25 cellular contexts compared by ENCODE assay signal in the genomic region with DNA sequence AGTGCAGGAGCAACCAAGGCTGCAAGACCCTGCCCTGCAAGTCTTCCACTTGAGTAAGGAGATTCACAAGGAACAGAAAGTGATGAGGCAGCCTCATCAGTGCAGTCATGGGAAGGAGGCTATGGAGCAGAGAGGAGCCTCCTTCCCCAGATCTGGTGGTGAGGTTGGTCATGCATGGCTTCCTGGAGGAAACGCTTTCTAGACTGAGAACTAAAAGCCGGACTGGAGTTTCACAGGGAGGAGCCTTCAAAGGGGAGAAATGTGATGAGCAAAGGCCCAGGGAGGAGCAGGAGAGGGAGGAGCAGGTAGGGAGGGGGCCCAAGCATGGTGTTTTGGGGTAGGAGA.
DNase-seq lines count a peak whose midpoint lies in the region; ATAC-seq and TF ChIP-seq lines count a peak whose summit lies in the region.
"Had no signal": no experiment of that assay in that cellular context is flagged by ENCODE, and none has a peak within 500 bp of the region (broad histone marks: within the 10 kb centered on the region; RNA-seq: fewer than 3 reads in every experiment).

No MANE protein-coding gene starts in this region.

- no peak overlapping the region for H3K4me3 Mint-ChIP-seq in WTC11
- H3K4me3 Mint-ChIP-seq: activated CD4-positive, alpha-beta T cell treated with anti-CD3 and anti-CD28 coated beads, Interleukin-2, amount 10 ng/mL, durations not matched to agents 24 days and 14 days; activated naive CD8-positive, alpha-beta T cell treated with anti-CD3 and anti-CD28 coated beads, Interleukin-2, amount 10 ng/mL, durations not matched to agents 7 days and 5 days; central memory CD8-positive, alpha-beta T cell; stimulated activated memory B cell treated with anti-CD40 and anti-IgM and Interleukin-4, amounts not matched to agents 10 μg/mL and 1 μg/mL and 100 μg/mL, for 72 hours; T-cell had no signal

- peak overlapping the region in 10 of 11 experiments; percentile 17 to 76 (median 62); a peak in 16 of 22 replicates for H3K27ac ChIP-seq in BLaER1 treated with 17β-estradiol and CSF1 and Interleukin-3, amounts not matched to agents 10 nM and 100 nM
- peak overlapping the region in 50 of 59 donors; percentile 2 to 94 (median 82) for H3K27ac ChIP-seq in dorsolateral prefrontal cortex
- H3K27ac ChIP-seq: SJSA1, upper lobe of left lung had no signal

- no peaks in the 10 kb centered on the region for H3K27me3 ChIP-seq in BLaER1 treated with 17β-estradiol and CSF1 and Interleukin-3, amounts not matched to agents 10 nM and 100 nM
- no peaks in the 10 kb centered on the region for H3K27me3 ChIP-seq in dorsolateral prefrontal cortex
- H3K27me3 ChIP-seq: BE2C, SJSA1, upper lobe of left lung had no signal

- H3K27me3 Mint-ChIP-seq in WTC11 (ENCODE audit: low read depth): no peaks in the 10 kb centered on the region
- H3K27me3 Mint-ChIP-seq: activated CD4-positive, alpha-beta T cell treated with anti-CD3 and anti-CD28 coated beads, Interleukin-2, amount 10 ng/mL, durations not matched to agents 24 days and 14 days; T-cell had no signal

- H3K4me2 ChIP-seq in BLaER1 treated with 17β-estradiol and CSF1 and Interleukin-3, amounts not matched to agents 10 nM and 100 nM: peak overlapping the region; percentile 65 to 97 (median 80)

- H3K4me1 Mint-ChIP-seq in WTC11: peaks cover 19% of the 10 kb centered on the region
- H3K4me1 Mint-ChIP-seq: activated CD4-positive, alpha-beta T cell treated with anti-CD3 and anti-CD28 coated beads, Interleukin-2, amount 10 ng/mL, durations not matched to agents 24 days and 14 days; activated naive CD8-positive, alpha-beta T cell treated with anti-CD3 and anti-CD28 coated beads, Interleukin-2, amount 10 ng/mL, durations not matched to agents 7 days and 5 days; central memory CD8-positive, alpha-beta T cell; T-cell had no signal

- H4K20me1 ChIP-seq in BLaER1 treated with 17β-estradiol and CSF1 and Interleukin-3, amounts not matched to agents 10 nM and 100 nM: no peaks in the 10 kb centered on the region; a peak in 1 of 22 replicates

- POLR2A ChIA-PET in WTC11 (lab: Charles Lee): no interaction called here

- H3K9me3 Mint-ChIP-seq in WTC11: peaks cover 8% of the 10 kb centered on the region
- H3K9me3 Mint-ChIP-seq: activated CD4-positive, alpha-beta T cell treated with anti-CD3 and anti-CD28 coated beads, Interleukin-2, amount 10 ng/mL, durations not matched to agents 24 days and 14 days; activated naive CD8-positive, alpha-beta T cell treated with anti-CD3 and anti-CD28 coated beads, Interleukin-2, amount 10 ng/mL, durations not matched to agents 7 days and 5 days; central memory CD8-positive, alpha-beta T cell; stimulated activated memory B cell treated with anti-CD40 and anti-IgM and Interleukin-4, amounts not matched to agents 10 μg/mL and 1 μg/mL and 100 μg/mL, for 72 hours; T-cell had no signal

- CTCF ChIA-PET in WTC11 (lab: Charles Lee): interaction anchor here (1.2 to 4.5 kb wide), 2 partner anchors 10 to 194 kb away, joined by 3 to 44 read pairs; no protein-coding TSS in a partner anchor

- no peak overlapping the region for H3K27ac Mint-ChIP-seq in WTC11
- H3K27ac Mint-ChIP-seq: activated CD4-positive, alpha-beta T cell treated with anti-CD3 and anti-CD28 coated beads, Interleukin-2, amount 10 ng/mL, durations not matched to agents 24 days and 14 days; activated naive CD8-positive, alpha-beta T cell treated with anti-CD3 and anti-CD28 coated beads, Interleukin-2, amount 10 ng/mL, durations not matched to agents 7 days and 5 days; stimulated activated memory B cell treated with anti-CD40 and anti-IgM and Interleukin-4, amounts not matched to agents 10 μg/mL and 1 μg/mL and 100 μg/mL, for 72 hours; T-cell had no signal

- peak in 2 of 56 donors; percentile 2 for TF ChIP-seq CTCF in dorsolateral prefrontal cortex (IDR thresholded peaks at IDR 0.05 in 54 of 56, conservative IDR thresholded peaks at IDR 0.05 in 2 of 56; ENCODE audit: low read depth in 1 of 56, partially characterized antibody in 56 of 56)
- TF ChIP-seq CTCF in mucosa of descending colon (IDR thresholded peaks at IDR 0.05): no peak
- no peak for TF ChIP-seq CTCF in WTC11 (IDR thresholded peaks at IDR 0.05)

- H3K36me3 Mint-ChIP-seq in WTC11: peaks cover 6% of the 10 kb centered on the region
- H3K36me3 Mint-ChIP-seq: activated naive CD8-positive, alpha-beta T cell treated with anti-CD3 and anti-CD28 coated beads, Interleukin-2, amount 10 ng/mL, durations not matched to agents 7 days and 5 days; stimulated activated memory B cell treated with anti-CD40 and anti-IgM and Interleukin-4, amounts not matched to agents 10 μg/mL and 1 μg/mL and 100 μg/mL, for 72 hours had no signal

- peaks cover 0 to 5% (median under 1%) of the 10 kb centered on the region in 11 experiments; a peak in 6 of 22 replicates for H3K36me3 ChIP-seq in BLaER1 treated with 17β-estradiol and CSF1 and Interleukin-3, amounts not matched to agents 10 nM and 100 nM
- H3K36me3 ChIP-seq in mucosa of descending colon (ENCODE audit: low read depth): no peaks in the 10 kb centered on the region
- H3K36me3 ChIP-seq: BE2C, SJSA1, upper lobe of left lung had no signal

- H3K9ac ChIP-seq in BLaER1 treated with 17β-estradiol and CSF1 and Interleukin-3, amounts not matched to agents 10 nM and 100 nM: peak overlapping the region in 9 of 11 experiments; percentile 0 to 75 (median 29); a peak in 12 of 22 replicates

- peak overlapping the region in 8 of 10 experiments; percentile 3 to 50 (median 42); a peak in 13 of 20 replicates for H3K4me3 ChIP-seq in BLaER1 treated with 17β-estradiol and CSF1 and Interleukin-3, amounts not matched to agents 10 nM and 100 nM
- peak overlapping the region in 1 of 59 donors; percentile 10 for H3K4me3 ChIP-seq in dorsolateral prefrontal cortex
- no peak overlapping the region for H3K4me3 ChIP-seq in mucosa of descending colon
- H3K4me3 ChIP-seq: SJSA1, upper lobe of left lung had no signal

- H3K4me1 ChIP-seq in BLaER1 treated with 17β-estradiol and CSF1 and Interleukin-3, amounts not matched to agents 10 nM and 100 nM: peaks cover 26 to 56% (median 31%) of the 10 kb centered on the region in 10 experiments
- no peaks in the 10 kb centered on the region for H3K4me1 ChIP-seq in mucosa of descending colon (ENCODE audit: low read depth)
- H3K4me1 ChIP-seq: BE2C, SJSA1, upper lobe of left lung had no signal

- intact Hi-C loops in dorsolateral prefrontal cortex (cut with DNase I) (no loop called here), mucosa of descending colon (cut with DNase I, micrococcal nuclease) (no loop called here)

- DNase-seq in dorsolateral prefrontal cortex (no peak), mucosa of descending colon (no peak), DMS53 (lab: John Stamatoyannopoulos, UW) (no peak), WTC11 (ENCODE audit: low spot score) (no peak), SKM-1 (lab: John Stamatoyannopoulos, UW; ENCODE audit: unreplicated experiment) (no peak)
- DNase-seq: ACHN; activated CD4-positive, alpha-beta T cell treated with anti-CD3 and anti-CD28 coated beads, Interleukin-2, amount 10 ng/mL, durations not matched to agents 24 days and 14 days; activated effector memory CD4-positive, alpha-beta T cell treated with anti-CD3 and anti-CD28 coated beads, Interleukin-2, amount 50 U/mL, for 16 hours; activated naive CD8-positive, alpha-beta T cell treated with anti-CD3 and anti-CD28 coated beads, Interleukin-2, amount 10 ng/mL, durations not matched to agents 7 days and 5 days; BE2C; foreskin melanocyte; GF-D8; left colon; NCI-H1092 treated with DMSO at 0.1 percent for 48 hours; NCI-H1694 treated with DMSO at 0.1 percent for 48 hours; NCI-H446 treated with DMSO at 0.1 percent for 48 hours; NCI-H774; T-cell; upper lobe of left lung had no signal

- ATAC-seq in GM19438 (IDR thresholded peaks at IDR 0.05; ENCODE audit: low read depth, unreplicated experiment) (peak; percentile 60), mucosa of descending colon (peak; percentile 37), WTC11 (no peak), HG03097 (IDR thresholded peaks at IDR 0.05; ENCODE audit: low FRiP score, unreplicated experiment) (no peak)
- ATAC-seq: left colon; stimulated activated memory B cell treated with anti-CD40 and anti-IgM and Interleukin-4, amounts not matched to agents 10 μg/mL and 1 μg/mL and 100 μg/mL, for 72 hours; T-cell had no signal

- H3K9me3 ChIP-seq in BLaER1 treated with 17β-estradiol and CSF1 and Interleukin-3, amounts not matched to agents 10 nM and 100 nM (replicated peaks in 1 of 11): peaks cover 0 to 20% (median 8%) of the 10 kb centered on the region in 11 experiments; a peak in 11 of 22 replicates
- H3K9me3 ChIP-seq in mucosa of descending colon: no peaks in the 10 kb centered on the region
- H3K9me3 ChIP-seq: BE2C, SJSA1, upper lobe of left lung had no signal

TF ChIP-seq in WTC11, 78 proteins besides CTCF, POLR2A, EP300 and RAD21 (continues in another document):
- TF ChIP-seq, protein P1, sequence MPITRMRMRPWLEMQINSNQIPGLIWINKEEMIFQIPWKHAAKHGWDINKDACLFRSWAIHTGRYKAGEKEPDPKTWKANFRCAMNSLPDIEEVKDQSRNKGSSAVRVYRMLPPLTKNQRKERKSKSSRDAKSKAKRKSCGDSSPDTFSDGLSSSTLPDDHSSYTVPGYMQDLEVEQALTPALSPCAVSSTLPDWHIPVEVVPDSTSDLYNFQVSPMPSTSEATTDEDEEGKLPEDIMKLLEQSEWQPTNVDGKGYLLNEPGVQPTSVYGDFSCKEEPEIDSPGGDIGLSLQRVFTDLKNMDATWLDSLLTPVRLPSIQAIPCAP (CRISPR knock-in tag; IDR thresholded peaks at IDR 0.05): no peak
- no peak for TF ChIP-seq NR3C1 (CRISPR knock-in tag; conservative IDR thresholded peaks at IDR 0.05; ENCODE audit: low read depth)
- TF ChIP-seq ZNF423 (CRISPR knock-in tag; IDR thresholded peaks at IDR 0.05): no peak
- TF ChIP-seq GRHL2 (CRISPR knock-in tag; IDR thresholded peaks at IDR 0.05; ENCODE audit: insufficient replicate concordance, severe bottlenecking): no peak
- TF ChIP-seq, protein P2, sequence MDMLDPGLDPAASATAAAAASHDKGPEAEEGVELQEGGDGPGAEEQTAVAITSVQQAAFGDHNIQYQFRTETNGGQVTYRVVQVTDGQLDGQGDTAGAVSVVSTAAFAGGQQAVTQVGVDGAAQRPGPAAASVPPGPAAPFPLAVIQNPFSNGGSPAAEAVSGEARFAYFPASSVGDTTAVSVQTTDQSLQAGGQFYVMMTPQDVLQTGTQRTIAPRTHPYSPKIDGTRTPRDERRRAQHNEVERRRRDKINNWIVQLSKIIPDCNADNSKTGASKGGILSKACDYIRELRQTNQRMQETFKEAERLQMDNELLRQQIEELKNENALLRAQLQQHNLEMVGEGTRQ (CRISPR knock-in tag; IDR thresholded peaks at IDR 0.05): no peak
- no peak for TF ChIP-seq NFE2L1 (CRISPR knock-in tag; IDR thresholded peaks at IDR 0.05)
- no peak for TF ChIP-seq IRF2 (CRISPR knock-in tag; IDR thresholded peaks at IDR 0.05; ENCODE audit: borderline replicate concordance, low read depth)
- no peak for TF ChIP-seq TEAD4 (CRISPR knock-in tag; IDR thresholded peaks at IDR 0.05)

Comparison
In these comparisons a context has a peak if more than half of its experiments do, and no peak if none do; other contexts are left out.
1. ATAC-seq: peak in GM19438 (single experiment) and mucosa of descending colon (single experiment); none in WTC11 (single experiment) and HG03097 (single experiment).